ENCODE assay signal across 15 cellular contexts in genomic region chr12:65779091-65779642, GRCh38. TPM values are rescaled to one million over a fixed set of nuclear protein-coding genes. Genes with fewer than 3 reads are reported as not detected.
DNase-seq lines count a peak whose midpoint lies in the region; FAIRE-seq and TF ChIP-seq lines count a peak whose summit lies in the region.
"Had no signal": no experiment of that assay in that cellular context is flagged by ENCODE, and none has a peak within 500 bp of the region (broad histone marks: within the 10 kb centered on the region; RNA-seq: fewer than 3 reads in every experiment).

No MANE protein-coding gene starts in this region.

- H3K27ac ChIP-seq in HUES64 (ENCODE audit: low read depth, low read length): peak overlapping the region; percentile 59
- H3K27ac ChIP-seq: tibial nerve had no signal

- no peak for TF ChIP-seq CTCF in bronchial epithelial cell (IDR thresholded peaks at IDR 0.05; ENCODE audit: insufficient read depth, low read length, severe bottlenecking)

- peak overlapping the region; percentile 35; the same call in 1 of the 2 replicates for H3K9ac ChIP-seq in HUES64 (ENCODE audit: low read depth, low read length)

- H3K27me3 ChIP-seq in HUES64 (ENCODE audit: insufficient read depth, low read length) (no peaks in the 10 kb centered on the region), bronchial epithelial cell (ENCODE audit: control insufficient read depth, insufficient read depth, low read length) (no peaks in the 10 kb centered on the region)
- H3K27me3 ChIP-seq: tibial nerve had no signal

- FAIRE-seq in bronchial epithelial cell (lab: Jason Lieb, UNC): no peak

- H3K36me3 ChIP-seq in HUES64 (ENCODE audit: insufficient read depth, low read length) (no peaks in the 10 kb centered on the region), bronchial epithelial cell (ENCODE audit: control insufficient read depth, insufficient read depth, low read length) (no peaks in the 10 kb centered on the region)
- H3K36me3 ChIP-seq: tibial nerve had no signal

- H3K9me3 ChIP-seq in HUES64 (ENCODE audit: insufficient read depth, low read depth, low read length): peaks cover 9% of the 10 kb centered on the region

- DNase-seq in AG08396 (ENCODE audit: low spot score): peak; percentile 11
- peak; percentile 57 for DNase-seq in bronchial epithelial cell (ENCODE audit: low read depth)
- DNase-seq in iris pigment epithelial cell (ENCODE audit: low read depth): peak; percentile 39
- DNase-seq in NCI-H82 (lab: John Stamatoyannopoulos, UW): no peak
- no peak for DNase-seq in stimulated activated CD8-positive, alpha-beta memory T cell treated with anti-CD3 and anti-CD28 coated beads, Interleukin-4, amount 100 ng/mL, for 48 hours
- DNase-seq in T-helper 2 cell: no peak
- no peak for DNase-seq in activated CD8-positive, alpha-beta memory T cell treated with anti-CD3 and anti-CD28 coated beads, Interleukin-2, amount 50 U/mL, for 48 hours
- DNase-seq: activated CD4-positive, alpha-beta T cell treated with anti-CD3 and anti-CD28 coated beads, Interleukin-2, amount 10 ng/mL, durations not matched to agents 24 days and 14 days; activated effector memory CD4-positive, alpha-beta T cell treated with Interleukin-2 at 50 U/mL for 16 hours; AML-193; immature natural killer cell; NCI-H2171; Right ventricle myocardium superior had no signal

- H3K4me3 ChIP-seq in HUES64 (ENCODE audit: low read length) (peak overlapping the region; percentile 26; the same call in 1 of the 2 replicates), bronchial epithelial cell (ENCODE audit: low read depth, low read length) (no peak overlapping the region)
- H3K4me3 ChIP-seq: tibial nerve had no signal

- peaks cover 20% of the 10 kb centered on the region for H3K4me1 ChIP-seq in HUES64 (ENCODE audit: insufficient read depth, low read length)
- H3K4me1 ChIP-seq: tibial nerve had no signal

RNA-seq across cellular contexts. Expression of gene HMGA2, which starts 45.1 kb away (rescaled TPM):
- 156 TPM for polyA plus RNA-seq in HUES64 (2013, experiment 1 of 2)
- polyA plus RNA-seq in HUES64 (2013, experiment 2 of 2): 179 TPM
- total RNA-seq in bronchial epithelial cell: 8.3 and 21.1 TPM in 2 replicates
- total RNA-seq: Right ventricle myocardium superior had no signal

Comparison
In these comparisons a context has a peak if more than half of its experiments do, and no peak if none do; other contexts are left out.
1. DNase-seq: peak in AG08396 (single experiment), bronchial epithelial cell (single experiment) and iris pigment epithelial cell (single experiment); none in NCI-H82 (single experiment), stimulated activated CD8-positive, alpha-beta memory T cell treated with anti-CD3 and anti-CD28 coated beads, Interleukin-4, amount 100 ng/mL, for 48 hours (single experiment), T-helper 2 cell (0 of 5) and activated CD8-positive, alpha-beta memory T cell treated with anti-CD3 and anti-CD28 coated beads, Interleukin-2, amount 50 U/mL, for 48 hours (single experiment).